ENCODE assay signal across 13 cellular contexts in the genomic region with DNA sequence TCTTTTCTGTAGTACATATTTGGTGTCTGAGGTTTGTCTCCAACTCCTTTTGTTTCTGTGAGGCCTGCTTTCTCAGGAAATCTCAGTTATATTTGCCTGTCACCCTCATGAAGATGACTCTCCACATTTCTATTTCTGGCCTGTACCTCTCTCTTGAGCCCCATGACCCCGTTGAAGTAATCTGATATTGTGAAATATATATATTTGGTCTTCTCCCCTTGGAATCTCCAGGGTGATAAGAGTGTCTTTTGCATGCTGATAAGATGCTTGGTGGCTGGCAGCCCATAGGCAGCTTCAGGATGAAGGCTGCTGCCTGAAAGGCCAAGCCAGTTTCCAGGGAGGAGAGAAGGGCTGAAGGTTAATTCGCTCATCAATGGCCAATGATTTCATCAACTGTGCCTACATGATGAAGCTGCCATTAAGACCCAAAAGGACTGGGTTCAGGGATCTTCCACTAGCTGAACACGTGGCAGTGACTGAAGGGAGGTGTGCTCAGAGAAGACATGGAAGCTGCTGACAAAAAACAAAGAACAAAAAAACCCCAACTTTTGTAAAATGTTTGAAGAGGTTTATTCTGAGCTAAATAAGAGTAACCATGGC.
DNase-seq lines count a peak whose midpoint lies in the region; ATAC-seq and TF ChIP-seq lines count a peak whose summit lies in the region.
"Had no signal": no experiment of that assay in that cellular context is flagged by ENCODE, and none has a peak within 500 bp of the region (broad histone marks: within the 10 kb centered on the region; RNA-seq: fewer than 3 reads in every experiment).

No MANE protein-coding gene starts in this region.

- in situ Hi-C loops in mammary epithelial cell (cut with MboI; ENCODE audit: low sequenced_read_pairs in 2 of 2) = no loop called here

- H3K27me3 ChIP-seq in mammary epithelial cell (ENCODE audit: insufficient read depth, low read length) = no peaks in the 10 kb centered on the region
- H3K27me3 ChIP-seq in lung (ENCODE audit: control insufficient read depth, insufficient read depth) = no peaks in the 10 kb centered on the region
- H3K27me3 ChIP-seq: right lobe of liver had no signal

- peaks cover 59% of the 10 kb centered on the region for H3K79me2 ChIP-seq in mammary epithelial cell (ENCODE audit: insufficient read depth, low read length)

- no peak overlapping the region for H3K4me2 ChIP-seq in mammary epithelial cell (ENCODE audit: insufficient read depth, low read depth, low read length)

- intact Hi-C loops in mammary epithelial cell (cut with micrococcal nuclease) = no loop called here

- CTCF ChIA-PET in mammary epithelial cell (lab: Charles Lee; ENCODE audit: low non-redundant PET) = no interaction called here

- BruUV-seq in mammary epithelial cell (replicated peaks; lab: Mats Ljungman, UMichigan) = no TSS peak

- ATAC-seq in lung (ENCODE audit: insufficient read depth, low FRiP score) (no peak), GM18873 (IDR thresholded peaks at IDR 0.05; ENCODE audit: low FRiP score, unreplicated experiment) (no peak)
- ATAC-seq: right lobe of liver had no signal

- TF ChIP-seq CTCF in mammary epithelial cell (conservative IDR thresholded peaks at IDR 0.05 in 1 of 2, IDR thresholded peaks at IDR 0.05 in 1 of 2; ENCODE audit: extremely low read depth in 1 of 2, insufficient read depth in 1 of 2, low read depth in 1 of 2, low read length in 2 of 2) (no peak), lung (IDR thresholded peaks at IDR 0.05; ENCODE audit: control extremely low read depth, extremely low read depth) (no peak)

- H3K4me1 ChIP-seq in mammary epithelial cell (ENCODE audit: insufficient read depth, low read length) = peaks cover 92% of the 10 kb centered on the region
- H3K4me1 ChIP-seq in lung (ENCODE audit: control insufficient read depth in 2 of 2, insufficient read depth in 2 of 2, low read length in 2 of 2) = peaks cover 9 to 15% of the 10 kb centered on the region in 2 donors
- H3K4me1 ChIP-seq: right lobe of liver had no signal

- H3K9me3 ChIP-seq in mammary epithelial cell (replicated peaks; ENCODE audit: insufficient read depth, low read length) (no peaks in the 10 kb centered on the region), lung (ENCODE audit: control insufficient read depth in 2 of 2, insufficient read depth in 1 of 2, low read length in 1 of 2) (no peaks in the 10 kb centered on the region)
- H3K9me3 ChIP-seq: right lobe of liver had no signal

- H3K9ac ChIP-seq in mammary epithelial cell (ENCODE audit: insufficient read depth, low read length) = no peak overlapping the region

- H3K36me3 ChIP-seq in mammary epithelial cell (ENCODE audit: insufficient read depth, low read length) = peaks cover 11% of the 10 kb centered on the region
- H3K36me3 ChIP-seq in lung (ENCODE audit: control insufficient read depth in 2 of 2, insufficient read depth in 2 of 2, low read length in 2 of 2) = no peaks in the 10 kb centered on the region
- H3K36me3 ChIP-seq: right lobe of liver, WERI-Rb-1 had no signal

- no peaks in the 10 kb centered on the region for H4K20me1 ChIP-seq in mammary epithelial cell (ENCODE audit: insufficient read depth, low read length)

- DNase-seq in EH (ENCODE audit: low read depth) (peak; percentile 60), LHCN-M2 (ENCODE audit: low read depth) (peak; percentile 34), mammary epithelial cell (no peak), lung (ENCODE audit: low spot score) (no peak), DMS53 treated with DMSO at 0.1 percent for 48 hours (lab: John Stamatoyannopoulos, UW; ENCODE audit: unreplicated experiment) (no peak), NOMO-1 treated with DMSO at 0.1 percent for 48 hours (lab: John Stamatoyannopoulos, UW; ENCODE audit: unreplicated experiment) (no peak), DMS 273 (lab: John Stamatoyannopoulos, UW; ENCODE audit: unreplicated experiment) (no peak)
- DNase-seq: activated effector memory CD4-positive, alpha-beta T cell treated with anti-CD3 and anti-CD28 coated beads, Interleukin-2, amount 50 U/mL, for 16 hours; KG1; NCI-H2107; right lobe of liver; WERI-Rb-1 had no signal

- no peak overlapping the region for H2AFZ ChIP-seq in mammary epithelial cell (ENCODE audit: low read depth, low read length)

- H3K27ac ChIP-seq in mammary epithelial cell (ENCODE audit: insufficient read depth, low read depth, low read length) = peak overlapping the region; percentile 99
- H3K27ac ChIP-seq in lung (ENCODE audit: low read depth in 1 of 2, low read length in 1 of 2) = peak overlapping the region; percentile 27 to 68
- H3K27ac ChIP-seq: right lobe of liver, WERI-Rb-1 had no signal

- H3K4me3 ChIP-seq in mammary epithelial cell (replicated peaks in 1 of 3; ENCODE audit: insufficient read depth in 1 of 3, low read depth in 2 of 3, low read length in 3 of 3) = no peak overlapping the region
- H3K4me3 ChIP-seq in lung = no peak overlapping the region
- H3K4me3 ChIP-seq: right lobe of liver had no signal

- dilution Hi-C loops in mammary epithelial cell (cut with HindIII; ENCODE audit: low sequenced_read_pairs) = no loop called here

- 83% methylated on average over 3 of the region's 3 CpGs for WGBS in mammary epithelial cell (ENCODE audit: low coverage, missing lambda C conversion rate)
- 54 to 61% methylated on average over 3 of the region's 3 CpGs for WGBS in lung, 2 donors

Comparison
In these comparisons a context has a peak if more than half of its experiments do, and no peak if none do; other contexts are left out.
1. DNase-seq: peak in EH (single experiment) and LHCN-M2 (single experiment); none in mammary epithelial cell (single experiment), lung (single experiment), DMS53 treated with DMSO at 0.1 percent for 48 hours (single experiment), NOMO-1 treated with DMSO at 0.1 percent for 48 hours (single experiment) and DMS 273 (single experiment).